1 cellular context compared by ENCODE assay signal in the genomic region with DNA sequence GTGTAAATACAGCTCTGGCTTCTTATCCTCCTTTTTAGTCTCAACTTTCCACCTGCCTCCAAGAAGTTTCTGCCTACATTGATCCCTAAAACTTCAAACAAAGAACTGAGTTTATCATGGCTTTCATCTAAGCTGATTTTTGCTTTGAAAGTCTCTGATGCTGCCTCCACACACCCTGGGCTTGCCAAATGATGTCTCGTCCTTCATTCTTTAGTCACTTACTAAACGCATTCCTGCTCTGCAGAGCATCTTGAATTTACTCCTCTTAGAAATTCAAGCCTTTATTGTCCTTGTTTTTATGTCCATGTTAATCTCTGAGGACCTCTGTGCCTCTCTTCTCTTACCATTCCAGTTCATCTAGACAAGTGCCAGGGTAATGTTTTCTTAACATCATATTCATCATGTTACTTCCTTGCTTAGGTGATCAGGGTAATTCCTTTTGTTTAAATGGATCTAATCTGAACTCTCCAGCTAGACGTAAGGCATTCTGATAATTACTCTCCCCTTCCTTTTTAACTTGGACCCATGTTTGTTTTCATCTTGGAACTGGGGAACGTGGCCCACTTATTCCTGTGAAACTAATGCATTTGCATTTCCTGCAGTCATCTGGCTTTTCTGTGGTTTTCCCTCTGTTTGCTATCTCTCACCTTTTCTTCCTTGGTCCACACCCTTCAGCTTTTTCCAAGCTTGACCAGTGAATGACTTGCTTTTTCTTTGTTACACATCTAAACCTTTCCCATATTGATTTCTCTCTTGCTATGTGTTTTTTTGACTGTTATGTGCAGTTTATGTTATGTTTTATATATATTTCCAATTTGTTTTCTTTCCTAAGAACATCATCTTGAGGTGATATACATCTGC.
TF ChIP-seq lines count a peak whose summit lies in the region.

No MANE protein-coding gene starts in this region.

TF ChIP-seq in K562, 482 proteins besides CTCF, POLR2A, EP300 and RAD21 (continued from another document):
- TF ChIP-seq, protein P1, sequence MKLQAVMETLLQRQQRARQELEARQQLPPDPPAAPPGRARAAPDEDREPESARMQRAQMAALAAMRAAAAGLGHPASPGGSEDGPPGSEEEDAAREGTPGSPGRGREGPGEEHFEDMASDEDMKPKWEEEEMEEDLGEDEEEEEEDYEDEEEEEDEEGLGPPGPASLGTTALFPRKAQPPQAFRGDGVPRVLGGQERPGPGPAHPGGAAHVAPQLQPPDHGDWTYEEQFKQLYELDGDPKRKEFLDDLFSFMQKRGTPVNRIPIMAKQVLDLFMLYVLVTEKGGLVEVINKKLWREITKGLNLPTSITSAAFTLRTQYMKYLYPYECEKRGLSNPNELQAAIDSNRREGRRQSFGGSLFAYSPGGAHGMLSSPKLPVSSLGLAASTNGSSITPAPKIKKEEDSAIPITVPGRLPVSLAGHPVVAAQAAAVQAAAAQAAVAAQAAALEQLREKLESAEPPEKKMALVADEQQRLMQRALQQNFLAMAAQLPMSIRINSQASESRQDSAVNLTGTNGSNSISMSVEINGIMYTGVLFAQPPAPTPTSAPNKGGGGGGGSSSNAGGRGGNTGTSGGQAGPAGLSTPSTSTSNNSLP (IDR thresholded peaks at IDR 0.05; ENCODE audit: borderline replicate concordance, low read depth, low read length), result no peak
- TF ChIP-seq ZNF354B (CRISPR knock-in tag; IDR thresholded peaks at IDR 0.05) (no peak), MAFG (tag; conservative IDR thresholded peaks at IDR 0.05) (peak; percentile 57), PPARD (CRISPR knock-in tag; IDR thresholded peaks at IDR 0.05) (no peak), ZFP1 (CRISPR knock-in tag; IDR thresholded peaks at IDR 0.05) (no peak), ZNF316 (IDR thresholded peaks at IDR 0.05) (peak; percentile 29; the same call in 1 of the 2 replicates), ZNF3 (CRISPR knock-in tag; IDR thresholded peaks at IDR 0.05) (no peak), RBM39 (optimal IDR thresholded peaks at IDR 0.05; ENCODE audit: low read depth, low read length) (no peak)
- TF ChIP-seq, protein P2, sequence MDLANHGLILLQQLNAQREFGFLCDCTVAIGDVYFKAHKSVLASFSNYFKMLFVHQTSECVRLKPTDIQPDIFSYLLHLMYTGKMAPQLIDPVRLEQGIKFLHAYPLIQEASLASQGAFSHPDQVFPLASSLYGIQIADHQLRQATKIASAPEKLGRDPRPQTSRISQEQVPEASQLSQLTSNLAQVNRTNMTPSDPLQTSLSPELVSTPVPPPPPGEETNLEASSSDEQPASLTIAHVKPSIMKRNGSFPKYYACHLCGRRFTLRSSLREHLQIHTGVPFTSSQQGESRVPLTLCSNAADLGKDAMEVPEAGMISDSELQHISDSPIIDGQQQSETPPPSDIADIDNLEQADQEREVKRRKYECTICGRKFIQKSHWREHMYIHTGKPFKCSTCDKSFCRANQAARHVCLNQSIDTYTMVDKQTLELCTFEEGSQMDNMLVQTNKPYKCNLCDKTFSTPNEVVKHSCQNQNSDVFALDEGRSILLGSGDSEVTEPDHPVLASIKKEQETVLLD (IDR thresholded peaks at IDR 0.05), result no peak
- TF ChIP-seq, protein P3, sequence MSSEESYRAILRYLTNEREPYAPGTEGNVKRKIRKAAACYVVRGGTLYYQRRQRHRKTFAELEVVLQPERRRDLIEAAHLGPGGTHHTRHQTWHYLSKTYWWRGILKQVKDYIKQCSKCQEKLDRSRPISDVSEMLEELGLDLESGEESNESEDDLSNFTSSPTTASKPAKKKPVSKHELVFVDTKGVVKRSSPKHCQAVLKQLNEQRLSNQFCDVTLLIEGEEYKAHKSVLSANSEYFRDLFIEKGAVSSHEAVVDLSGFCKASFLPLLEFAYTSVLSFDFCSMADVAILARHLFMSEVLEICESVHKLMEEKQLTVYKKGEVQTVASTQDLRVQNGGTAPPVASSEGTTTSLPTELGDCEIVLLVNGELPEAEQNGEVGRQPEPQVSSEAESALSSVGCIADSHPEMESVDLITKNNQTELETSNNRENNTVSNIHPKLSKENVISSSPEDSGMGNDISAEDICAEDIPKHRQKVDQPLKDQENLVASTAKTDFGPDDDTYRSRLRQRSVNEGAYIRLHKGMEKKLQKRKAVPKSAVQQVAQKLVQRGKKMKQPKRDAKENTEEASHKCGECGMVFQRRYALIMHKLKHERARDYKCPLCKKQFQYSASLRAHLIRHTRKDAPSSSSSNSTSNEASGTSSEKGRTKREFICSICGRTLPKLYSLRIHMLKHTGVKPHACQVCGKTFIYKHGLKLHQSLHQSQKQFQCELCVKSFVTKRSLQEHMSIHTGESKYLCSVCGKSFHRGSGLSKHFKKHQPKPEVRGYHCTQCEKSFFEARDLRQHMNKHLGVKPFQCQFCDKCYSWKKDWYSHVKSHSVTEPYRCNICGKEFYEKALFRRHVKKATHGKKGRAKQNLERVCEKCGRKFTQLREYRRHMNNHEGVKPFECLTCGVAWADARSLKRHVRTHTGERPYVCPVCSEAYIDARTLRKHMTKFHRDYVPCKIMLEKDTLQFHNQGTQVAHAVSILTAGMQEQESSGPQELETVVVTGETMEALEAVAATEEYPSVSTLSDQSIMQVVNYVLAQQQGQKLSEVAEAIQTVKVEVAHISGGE (CRISPR knock-in tag; IDR thresholded peaks at IDR 0.05), result no peak
- TF ChIP-seq, protein P4, sequence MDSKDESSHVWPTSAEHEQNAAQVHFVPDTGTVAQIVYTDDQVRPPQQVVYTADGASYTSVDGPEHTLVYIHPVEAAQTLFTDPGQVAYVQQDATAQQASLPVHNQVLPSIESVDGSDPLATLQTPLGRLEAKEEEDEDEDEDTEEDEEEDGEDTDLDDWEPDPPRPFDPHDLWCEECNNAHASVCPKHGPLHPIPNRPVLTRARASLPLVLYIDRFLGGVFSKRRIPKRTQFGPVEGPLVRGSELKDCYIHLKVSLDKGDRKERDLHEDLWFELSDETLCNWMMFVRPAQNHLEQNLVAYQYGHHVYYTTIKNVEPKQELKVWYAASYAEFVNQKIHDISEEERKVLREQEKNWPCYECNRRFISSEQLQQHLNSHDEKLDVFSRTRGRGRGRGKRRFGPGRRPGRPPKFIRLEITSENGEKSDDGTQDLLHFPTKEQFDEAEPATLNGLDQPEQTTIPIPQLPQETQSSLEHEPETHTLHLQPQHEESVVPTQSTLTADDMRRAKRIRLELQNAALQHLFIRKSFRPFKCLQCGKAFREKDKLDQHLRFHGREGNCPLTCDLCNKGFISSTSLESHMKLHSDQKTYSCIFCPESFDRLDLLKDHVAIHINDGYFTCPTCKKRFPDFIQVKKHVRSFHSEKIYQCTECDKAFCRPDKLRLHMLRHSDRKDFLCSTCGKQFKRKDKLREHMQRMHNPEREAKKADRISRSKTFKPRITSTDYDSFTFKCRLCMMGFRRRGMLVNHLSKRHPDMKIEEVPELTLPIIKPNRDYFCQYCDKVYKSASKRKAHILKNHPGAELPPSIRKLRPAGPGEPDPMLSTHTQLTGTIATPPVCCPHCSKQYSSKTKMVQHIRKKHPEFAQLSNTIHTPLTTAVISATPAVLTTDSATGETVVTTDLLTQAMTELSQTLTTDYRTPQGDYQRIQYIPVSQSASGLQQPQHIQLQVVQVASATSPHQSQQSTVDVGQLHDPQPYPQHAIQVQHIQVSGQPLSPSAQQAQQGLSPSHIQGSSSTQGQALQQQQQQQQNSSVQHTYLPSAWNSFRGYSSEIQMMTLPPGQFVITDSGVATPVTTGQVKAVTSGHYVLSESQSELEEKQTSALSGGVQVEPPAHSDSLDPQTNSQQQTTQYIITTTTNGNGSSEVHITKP (IDR thresholded peaks at IDR 0.05; ENCODE audit: partially characterized antibody), result no peak
- TF ChIP-seq, protein P5, sequence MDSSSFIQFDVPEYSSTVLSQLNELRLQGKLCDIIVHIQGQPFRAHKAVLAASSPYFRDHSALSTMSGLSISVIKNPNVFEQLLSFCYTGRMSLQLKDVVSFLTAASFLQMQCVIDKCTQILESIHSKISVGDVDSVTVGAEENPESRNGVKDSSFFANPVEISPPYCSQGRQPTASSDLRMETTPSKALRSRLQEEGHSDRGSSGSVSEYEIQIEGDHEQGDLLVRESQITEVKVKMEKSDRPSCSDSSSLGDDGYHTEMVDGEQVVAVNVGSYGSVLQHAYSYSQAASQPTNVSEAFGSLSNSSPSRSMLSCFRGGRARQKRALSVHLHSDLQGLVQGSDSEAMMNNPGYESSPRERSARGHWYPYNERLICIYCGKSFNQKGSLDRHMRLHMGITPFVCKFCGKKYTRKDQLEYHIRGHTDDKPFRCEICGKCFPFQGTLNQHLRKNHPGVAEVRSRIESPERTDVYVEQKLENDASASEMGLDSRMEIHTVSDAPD (CRISPR knock-in tag; IDR thresholded peaks at IDR 0.05), result no peak
- TF ChIP-seq, protein P6, sequence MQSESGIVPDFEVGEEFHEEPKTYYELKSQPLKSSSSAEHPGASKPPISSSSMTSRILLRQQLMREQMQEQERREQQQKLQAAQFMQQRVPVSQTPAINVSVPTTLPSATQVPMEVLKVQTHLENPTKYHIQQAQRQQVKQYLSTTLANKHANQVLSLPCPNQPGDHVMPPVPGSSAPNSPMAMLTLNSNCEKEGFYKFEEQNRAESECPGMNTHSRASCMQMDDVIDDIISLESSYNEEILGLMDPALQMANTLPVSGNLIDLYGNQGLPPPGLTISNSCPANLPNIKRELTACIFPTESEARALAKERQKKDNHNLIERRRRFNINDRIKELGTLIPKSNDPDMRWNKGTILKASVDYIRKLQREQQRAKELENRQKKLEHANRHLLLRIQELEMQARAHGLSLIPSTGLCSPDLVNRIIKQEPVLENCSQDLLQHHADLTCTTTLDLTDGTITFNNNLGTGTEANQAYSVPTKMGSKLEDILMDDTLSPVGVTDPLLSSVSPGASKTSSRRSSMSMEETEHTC (IDR thresholded peaks at IDR 0.05), result no peak
- TF ChIP-seq, protein P7, sequence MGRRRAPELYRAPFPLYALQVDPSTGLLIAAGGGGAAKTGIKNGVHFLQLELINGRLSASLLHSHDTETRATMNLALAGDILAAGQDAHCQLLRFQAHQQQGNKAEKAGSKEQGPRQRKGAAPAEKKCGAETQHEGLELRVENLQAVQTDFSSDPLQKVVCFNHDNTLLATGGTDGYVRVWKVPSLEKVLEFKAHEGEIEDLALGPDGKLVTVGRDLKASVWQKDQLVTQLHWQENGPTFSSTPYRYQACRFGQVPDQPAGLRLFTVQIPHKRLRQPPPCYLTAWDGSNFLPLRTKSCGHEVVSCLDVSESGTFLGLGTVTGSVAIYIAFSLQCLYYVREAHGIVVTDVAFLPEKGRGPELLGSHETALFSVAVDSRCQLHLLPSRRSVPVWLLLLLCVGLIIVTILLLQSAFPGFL (CRISPR knock-in tag; IDR thresholded peaks at IDR 0.05), result no peak
